1 cellular context compared by ENCODE assay signal in genomic region chr12:14460212-14460841, GRCh38.
A peak's percentile ranks its signal among the peaks of the same experiment; 100 is the strongest.
TF ChIP-seq lines count a peak whose summit lies in the region.

No MANE protein-coding gene starts in this region.

TF ChIP-seq in K562, 482 proteins besides CTCF, POLR2A, EP300 and RAD21 (continued from another document):
- TF ChIP-seq FIP1L1 (IDR thresholded peaks at IDR 0.05; ENCODE audit: low read depth, low read length, poor library complexity, severe bottlenecking): no peak
- no peak for TF ChIP-seq RBBP5 (IDR thresholded peaks at IDR 0.05; ENCODE audit: borderline replicate concordance, insufficient read depth, low read length, poor library complexity, severe bottlenecking)
- no peak for TF ChIP-seq HCFC1 (IDR thresholded peaks at IDR 0.05; ENCODE audit: low read depth, low read length)
- peak; percentile 86 for TF ChIP-seq CEBPB (tag; IDR thresholded peaks at IDR 0.05)
- TF ChIP-seq CEBPG (CRISPR knock-in tag; IDR thresholded peaks at IDR 0.05): no peak
- TF ChIP-seq CEBPG (tag; conservative IDR thresholded peaks at IDR 0.05 in 1 of 2, IDR thresholded peaks at IDR 0.05 in 1 of 2): peak in 1 of 2 experiments; percentile 96; a peak in 2 of 4 replicates
- TF ChIP-seq ESRRA (IDR thresholded peaks at IDR 0.05; ENCODE audit: borderline replicate concordance, low read depth): no peak
TF ChIP-seq in K562: peak in this region for 2.
